ENCODE assay signal across 1 cellular context in genomic region chr1:156969496-156969895, GRCh38.
TF ChIP-seq lines count a peak whose summit lies in the region.

No MANE protein-coding gene starts in this region.

TF ChIP-seq in H1, 55 proteins besides CTCF, POLR2A, EP300 and RAD21 (continued from another document):
- TF ChIP-seq BACH1 (IDR thresholded peaks at IDR 0.05; ENCODE audit: low read length) = no peak
- TF ChIP-seq POLR2AphosphoS5 (IDR thresholded peaks at IDR 0.05; ENCODE audit: low read depth, low read length) = no peak
- no peak for TF ChIP-seq ASH2L (IDR thresholded peaks at IDR 0.05; ENCODE audit: low read length)
